In genomic region chr18:76984193-76985155, GRCh38 we compare ENCODE assay signal across 17 cellular contexts.
"Had no signal": no experiment of that assay in that cellular context is flagged by ENCODE, and none has a peak within 500 bp of the region (broad histone marks: within the 10 kb centered on the region; RNA-seq: fewer than 3 reads in every experiment).

No MANE protein-coding gene starts in this region.

- DNase-seq: activated CD4-positive, alpha-beta T cell treated with anti-CD3 and anti-CD28 coated beads for 48 hours; activated naive CD8-positive, alpha-beta T cell treated with anti-CD3 and anti-CD28 coated beads, Interleukin-2, amount 10 ng/mL, durations not matched to agents 7 days and 5 days; activated T-cell treated with anti-CD3 and anti-CD28 coated beads, Interleukin-2, amount 50 U/mL, for 24 hours; effector CD8-positive, alpha-beta T cell; gastrocnemius medialis; kidney glomerular epithelial cell; naive thymus-derived CD8-positive, alpha-beta T cell; occipital lobe; SHP77; stimulated activated CD4-positive, alpha-beta T cell treated with anti-CD3 and anti-CD28 coated beads, Interleukin-15, amount 100 ng/mL, for 24 hours; stimulated activated CD4-positive, alpha-beta T cell treated with anti-CD3 and anti-CD28 coated beads, Interleukin-4, amount 100 ng/mL, for 24 hours; T-helper 17 cell; tibial artery had no signal

- H3K9me3 ChIP-seq: breast epithelium, gastrocnemius medialis, mucosa of descending colon, tibial artery had no signal

- H3K9me3 Mint-ChIP-seq: activated naive CD8-positive, alpha-beta T cell treated with anti-CD3 and anti-CD28 coated beads, Interleukin-2, amount 10 ng/mL, durations not matched to agents 7 days and 5 days; activated T-cell treated with anti-CD3 and anti-CD28 coated beads, Interleukin-2, amount 50 U/mL, for 24 hours; naive thymus-derived CD8-positive, alpha-beta T cell; WTC11 had no signal

- H3K36me3 Mint-ChIP-seq: activated naive CD8-positive, alpha-beta T cell treated with anti-CD3 and anti-CD28 coated beads, Interleukin-2, amount 10 ng/mL, durations not matched to agents 7 days and 5 days; naive thymus-derived CD8-positive, alpha-beta T cell; WTC11 had no signal

- H3K27me3 Mint-ChIP-seq: activated naive CD8-positive, alpha-beta T cell treated with anti-CD3 and anti-CD28 coated beads, Interleukin-2, amount 10 ng/mL, durations not matched to agents 7 days and 5 days; activated T-cell treated with anti-CD3 and anti-CD28 coated beads, Interleukin-2, amount 50 U/mL, for 24 hours; naive thymus-derived CD8-positive, alpha-beta T cell; T-helper 17 cell had no signal

- H3K4me1 ChIP-seq: breast epithelium, gastrocnemius medialis had no signal

- H3K4me3 ChIP-seq: breast epithelium, gastrocnemius medialis, lung, mucosa of descending colon, tibial artery had no signal

- H3K27ac Mint-ChIP-seq: activated naive CD8-positive, alpha-beta T cell treated with anti-CD3 and anti-CD28 coated beads, Interleukin-2, amount 10 ng/mL, durations not matched to agents 7 days and 5 days; T-helper 17 cell had no signal

- H3K27me3 ChIP-seq: breast epithelium, gastrocnemius medialis, tibial artery had no signal

- ATAC-seq: mucosa of descending colon had no signal

- H3K36me3 ChIP-seq: breast epithelium, gastrocnemius medialis had no signal

- H3K4me3 Mint-ChIP-seq: activated naive CD8-positive, alpha-beta T cell treated with anti-CD3 and anti-CD28 coated beads, Interleukin-2, amount 10 ng/mL, durations not matched to agents 7 days and 5 days; activated T-cell treated with anti-CD3 and anti-CD28 coated beads, Interleukin-2, amount 50 U/mL, for 24 hours; naive thymus-derived CD8-positive, alpha-beta T cell; T-helper 17 cell; WTC11 had no signal

- H3K27ac ChIP-seq: breast epithelium, gastrocnemius medialis, tibial artery had no signal
